In genomic region chr2:241068942-241069810, GRCh38 we compare ENCODE assay signal across 19 cellular contexts. TPM values are rescaled to one million over a fixed set of nuclear protein-coding genes. Genes with fewer than 3 reads are reported as not detected.
DNase-seq lines count a peak whose midpoint lies in the region; ATAC-seq lines count a peak whose summit lies in the region.
"Had no signal": no experiment of that assay in that cellular context is flagged by ENCODE, and none has a peak within 500 bp of the region (broad histone marks: within the 10 kb centered on the region; RNA-seq: fewer than 3 reads in every experiment).

No MANE protein-coding gene starts in this region.

- intact Hi-C loops in posterior vena cava (cut with DNase I), result no loop called here

- peaks cover 5% of the 10 kb centered on the region for H3K4me1 Mint-ChIP-seq in stimulated activated naive CD8-positive, alpha-beta T cell treated with anti-CD3 and anti-CD28 coated beads, Interleukin-15, amount 100 ng/mL, for 72 hours

- no peaks in the 10 kb centered on the region for H3K27me3 Mint-ChIP-seq in stimulated activated naive CD8-positive, alpha-beta T cell treated with anti-CD3 and anti-CD28 coated beads, Interleukin-15, amount 100 ng/mL, for 72 hours

- no peak for ATAC-seq in stimulated activated naive CD8-positive, alpha-beta T cell treated with anti-CD3 and anti-CD28 coated beads, Interleukin-15, amount 100 ng/mL, for 72 hours
- no peak for ATAC-seq in stimulated activated naive CD8-positive, alpha-beta T cell treated with anti-CD3 and anti-CD28 coated beads, Interleukin-15, Interleukin-2, amounts not matched to agents 100 U/mL and 50 U/mL, for 24 hours
- no peak for ATAC-seq in HG03045 (IDR thresholded peaks at IDR 0.05; ENCODE audit: unreplicated experiment)

- peak in 1 of 2 donors; percentile 8 for DNase-seq in stimulated activated naive CD8-positive, alpha-beta T cell treated with anti-CD3 and anti-CD28 coated beads, Interleukin-15, amount 100 ng/mL, for 72 hours
- no peak for DNase-seq in stimulated activated naive CD8-positive, alpha-beta T cell treated with anti-CD3 and anti-CD28 coated beads, Interleukin-15, Interleukin-2, amounts not matched to agents 100 U/mL and 50 U/mL, for 24 hours
- peak; percentile 50 for DNase-seq in islet precursor cell
- DNase-seq in posterior vena cava (ENCODE audit: low spot score), result peak; percentile 78
- no peak for DNase-seq in RKO (ENCODE audit: low spot score)
- no peak for DNase-seq in Kasumi-1 (lab: John Stamatoyannopoulos, UW)
- DNase-seq: CD4-positive, CD25-positive, alpha-beta regulatory T cell; DMS79; GM23248; HCEC 1CT; KG1; NCI-H1105; NCI-H146; NCI-H2029 treated with DMSO at 0.1 percent for 48 hours; NCI-H226; NCI-H510A treated with DMSO at 0.1 percent for 48 hours; NCI-H748 treated with DMSO at 0.1 percent for 48 hours; SJCRH30 had no signal

- H3K27ac Mint-ChIP-seq in stimulated activated naive CD8-positive, alpha-beta T cell treated with anti-CD3 and anti-CD28 coated beads, Interleukin-15, amount 100 ng/mL, for 72 hours, result peak overlapping the region; percentile 31 to 67

- no peak overlapping the region for H3K4me3 Mint-ChIP-seq in stimulated activated naive CD8-positive, alpha-beta T cell treated with anti-CD3 and anti-CD28 coated beads, Interleukin-15, amount 100 ng/mL, for 72 hours
- H3K4me3 Mint-ChIP-seq: CD4-positive, CD25-positive, alpha-beta regulatory T cell had no signal

- no peaks in the 10 kb centered on the region for H3K9me3 Mint-ChIP-seq in stimulated activated naive CD8-positive, alpha-beta T cell treated with anti-CD3 and anti-CD28 coated beads, Interleukin-15, amount 100 ng/mL, for 72 hours
- H3K9me3 Mint-ChIP-seq: CD4-positive, CD25-positive, alpha-beta regulatory T cell had no signal

RNA-seq across cellular contexts. Expression of gene MTERF4, which starts 32.9 kb away (rescaled TPM):
- total RNA-seq in posterior vena cava, result 10 to 100 TPM; 17.1 to 17.8 TPM

Comparison
In these comparisons a context has a peak if more than half of its experiments do, and no peak if none do; other contexts are left out.
1. DNase-seq: peak in islet precursor cell (single experiment) and posterior vena cava (single experiment); none in stimulated activated naive CD8-positive, alpha-beta T cell treated with anti-CD3 and anti-CD28 coated beads, Interleukin-15, Interleukin-2, amounts not matched to agents 100 U/mL and 50 U/mL, for 24 hours (single experiment), RKO (single experiment) and Kasumi-1 (0 of 2).